In genomic region chr11:116729501-116730240, GRCh38 we compare ENCODE assay signal across 25 cellular contexts. TPM values are rescaled to one million over a fixed set of nuclear protein-coding genes. Genes with fewer than 3 reads are reported as not detected.
A peak's percentile ranks its signal among the peaks of the same experiment; 100 is the strongest.
DNase-seq lines count a peak whose midpoint lies in the region; ATAC-seq and TF ChIP-seq lines count a peak whose summit lies in the region.
"Had no signal": no experiment of that assay in that cellular context is flagged by ENCODE, and none has a peak within 500 bp of the region (broad histone marks: within the 10 kb centered on the region; RNA-seq: fewer than 3 reads in every experiment).

No MANE protein-coding gene starts in this region.

- no peak overlapping the region for H2AFZ ChIP-seq in osteoblast (ENCODE audit: low read length)

- ATAC-seq in lower lobe of right lung, result no peak
- ATAC-seq: A549; CD8-positive, alpha-beta T cell; HCT116; Panc1 had no signal

- no peaks in the 10 kb centered on the region for H4K20me1 ChIP-seq in osteoblast (ENCODE audit: insufficient read depth, low read length)

- TF ChIP-seq CTCF in dorsolateral prefrontal cortex (IDR thresholded peaks at IDR 0.05 in 54 of 56, conservative IDR thresholded peaks at IDR 0.05 in 2 of 56; ENCODE audit: low read depth in 1 of 56, partially characterized antibody in 56 of 56), result no peak
- no peak for TF ChIP-seq CTCF in osteoblast (IDR thresholded peaks at IDR 0.05; ENCODE audit: extremely low read depth, low read depth, low read length)
- TF ChIP-seq CTCF in lower lobe of right lung (IDR thresholded peaks at IDR 0.05), result no peak

- intact Hi-C loops in dorsolateral prefrontal cortex (cut with DNase I) (no loop called here), lower lobe of right lung (cut with DNase I) (no loop called here)

- no peaks in the 10 kb centered on the region for H3K79me2 ChIP-seq in osteoblast (ENCODE audit: insufficient read depth, low read length)

- H3K4me3 ChIP-seq in dorsolateral prefrontal cortex (no peak overlapping the region), osteoblast (ENCODE audit: insufficient read depth, low read length) (no peak overlapping the region), lower lobe of right lung (no peak overlapping the region)
- H3K4me3 ChIP-seq: A549 had no signal

- peaks cover 15% of the 10 kb centered on the region for H3K4me1 ChIP-seq in osteoblast (ENCODE audit: insufficient read depth, low read length)
- H3K4me1 ChIP-seq in lower lobe of right lung, result no peaks in the 10 kb centered on the region
- H3K4me1 ChIP-seq: A549 had no signal

- H3K9me3 ChIP-seq in osteoblast (ENCODE audit: low read depth, low read length), result no peaks in the 10 kb centered on the region
- H3K9me3 ChIP-seq in lower lobe of right lung, result no peaks in the 10 kb centered on the region
- H3K9me3 ChIP-seq: A549 had no signal

- no peak overlapping the region for H3K4me2 ChIP-seq in osteoblast (ENCODE audit: insufficient read depth, low read length)
- H3K4me2 ChIP-seq: A549 had no signal

- DNase-seq in dorsolateral prefrontal cortex (peak in 1 of 10 donors; percentile 11), osteoblast (ENCODE audit: insufficient read length, low spot score, missing footprints) (peak; percentile 79), activated gamma-delta T cell (lab: John Stamatoyannopoulos, UW) (no peak), lower lobe of right lung (no peak), CD1c-positive myeloid dendritic cell (ENCODE audit: extremely low spot score) (no peak)
- DNase-seq: AML-193; CD8-positive, alpha-beta T cell; DMS 273 treated with DMSO at 0.1 percent for 48 hours; DMS79; EL; GDM1; GOT3; KBM-7; MV-4-11; NCI-H1105; NCI-H1436 treated with DMSO at 0.1 percent for 48 hours; NCI-H187 treated with DMSO at 0.1 percent for 48 hours; NCI-H526; SHP77 had no signal

- H3K27me3 ChIP-seq in dorsolateral prefrontal cortex, result no peaks in the 10 kb centered on the region
- peaks cover 20% of the 10 kb centered on the region for H3K27me3 ChIP-seq in osteoblast (ENCODE audit: insufficient read depth, low read length)
- H3K27me3 ChIP-seq in lower lobe of right lung (ENCODE audit: low read depth), result peaks cover 14% of the 10 kb centered on the region

- H3K36me3 ChIP-seq in osteoblast (ENCODE audit: insufficient read depth, low read length) (no peaks in the 10 kb centered on the region), lower lobe of right lung (no peaks in the 10 kb centered on the region)

- H3K27ac ChIP-seq in angular gyrus (ENCODE audit: low read depth, low read length) (peak overlapping the region; percentile 89), dorsolateral prefrontal cortex (peak overlapping the region in 53 of 59 donors; percentile 25 to 98 (median 89)), osteoblast (ENCODE audit: low read depth, low read length) (no peak overlapping the region), temporal lobe (ENCODE audit: low read depth, low read length) (peak overlapping the region; percentile 89), lower lobe of right lung (no peak overlapping the region)
- H3K27ac ChIP-seq: A549, RWPE1 had no signal

RNA-seq across cellular contexts. Expression of gene BUD13, which starts 43.1 kb away (rescaled TPM):
- 10 to 100 TPM in 113 of 120 experiments, 1 to 10 TPM in 7; 7.8 to 19.6 (median 12.4) TPM for total RNA-seq in dorsolateral prefrontal cortex
- 12.7 and 14.5 TPM in 2 replicates for total RNA-seq in osteoblast
- total RNA-seq in temporal lobe, result 9.1 TPM
- total RNA-seq in lower lobe of right lung, result 15.8 TPM

RNA-seq across cellular contexts. Expression of gene ZPR1, which starts 58.2 kb away (rescaled TPM):
- total RNA-seq in dorsolateral prefrontal cortex (10 to 100 TPM; 31.6 to 66.9 (median 46.6) TPM), osteoblast (27.1 and 36.2 TPM in 2 replicates), temporal lobe (31.7 TPM), lower lobe of right lung (35.4 TPM)

Comparison
In these comparisons a context has a peak if more than half of its experiments do, and no peak if none do; other contexts are left out.
1. H3K27ac ChIP-seq: peak in angular gyrus (single experiment), dorsolateral prefrontal cortex (53 of 59) and temporal lobe (single experiment); none in osteoblast (single experiment) and lower lobe of right lung (single experiment).